2 cellular contexts compared by ENCODE assay signal in the genomic region with DNA sequence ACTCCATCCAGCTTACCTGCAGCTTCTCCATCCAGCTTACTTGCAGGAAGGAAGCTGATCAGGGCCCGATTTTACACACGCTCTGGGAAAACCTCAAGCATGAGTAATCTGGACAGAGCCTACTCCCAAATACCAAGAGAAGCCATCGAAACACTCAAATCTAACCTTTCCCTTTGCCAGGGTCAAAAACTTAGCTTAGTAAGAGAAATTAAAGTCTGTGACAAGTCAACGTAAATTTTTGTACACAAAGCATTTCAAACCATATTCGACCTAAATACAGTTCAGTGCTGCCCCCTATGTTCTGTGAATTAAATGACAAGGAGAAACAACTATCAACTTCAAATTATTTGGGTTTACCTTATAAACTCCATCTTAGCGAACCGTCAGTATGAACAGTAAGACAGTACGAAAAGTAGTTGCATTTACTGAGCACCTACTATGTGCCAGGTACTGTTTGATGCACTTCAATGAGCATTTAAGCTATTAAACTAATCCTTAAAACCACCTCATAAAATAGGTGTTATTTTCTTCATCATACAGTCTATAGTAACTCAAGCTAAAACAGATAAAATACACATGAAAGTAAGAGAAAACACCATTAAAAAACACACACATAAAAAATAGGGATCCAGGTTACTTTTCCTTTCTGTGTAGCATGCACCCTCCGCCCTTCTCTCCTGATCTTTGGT.
TF ChIP-seq lines count a peak whose summit lies in the region.

No MANE protein-coding gene starts in this region.

TF ChIP-seq in K562, 482 proteins besides CTCF, POLR2A, EP300 and RAD21 (continued from another document):
- TF ChIP-seq, protein P1, sequence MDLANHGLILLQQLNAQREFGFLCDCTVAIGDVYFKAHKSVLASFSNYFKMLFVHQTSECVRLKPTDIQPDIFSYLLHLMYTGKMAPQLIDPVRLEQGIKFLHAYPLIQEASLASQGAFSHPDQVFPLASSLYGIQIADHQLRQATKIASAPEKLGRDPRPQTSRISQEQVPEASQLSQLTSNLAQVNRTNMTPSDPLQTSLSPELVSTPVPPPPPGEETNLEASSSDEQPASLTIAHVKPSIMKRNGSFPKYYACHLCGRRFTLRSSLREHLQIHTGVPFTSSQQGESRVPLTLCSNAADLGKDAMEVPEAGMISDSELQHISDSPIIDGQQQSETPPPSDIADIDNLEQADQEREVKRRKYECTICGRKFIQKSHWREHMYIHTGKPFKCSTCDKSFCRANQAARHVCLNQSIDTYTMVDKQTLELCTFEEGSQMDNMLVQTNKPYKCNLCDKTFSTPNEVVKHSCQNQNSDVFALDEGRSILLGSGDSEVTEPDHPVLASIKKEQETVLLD (IDR thresholded peaks at IDR 0.05), result no peak
- TF ChIP-seq TAF7 (tag; IDR thresholded peaks at IDR 0.05), result no peak
- TF ChIP-seq NR2C2 (CRISPR knock-in tag; IDR thresholded peaks at IDR 0.05), result no peak
- no peak for TF ChIP-seq NR2C2 (tag; IDR thresholded peaks at IDR 0.05)
- TF ChIP-seq FOXK2 (conservative IDR thresholded peaks at IDR 0.05 in 1 of 2, IDR thresholded peaks at IDR 0.05 in 1 of 2; ENCODE audit: low read depth in 2 of 2), result peak in 1 of 2 experiments; percentile 54; a peak in 2 of 4 replicates
- TF ChIP-seq, protein P2, sequence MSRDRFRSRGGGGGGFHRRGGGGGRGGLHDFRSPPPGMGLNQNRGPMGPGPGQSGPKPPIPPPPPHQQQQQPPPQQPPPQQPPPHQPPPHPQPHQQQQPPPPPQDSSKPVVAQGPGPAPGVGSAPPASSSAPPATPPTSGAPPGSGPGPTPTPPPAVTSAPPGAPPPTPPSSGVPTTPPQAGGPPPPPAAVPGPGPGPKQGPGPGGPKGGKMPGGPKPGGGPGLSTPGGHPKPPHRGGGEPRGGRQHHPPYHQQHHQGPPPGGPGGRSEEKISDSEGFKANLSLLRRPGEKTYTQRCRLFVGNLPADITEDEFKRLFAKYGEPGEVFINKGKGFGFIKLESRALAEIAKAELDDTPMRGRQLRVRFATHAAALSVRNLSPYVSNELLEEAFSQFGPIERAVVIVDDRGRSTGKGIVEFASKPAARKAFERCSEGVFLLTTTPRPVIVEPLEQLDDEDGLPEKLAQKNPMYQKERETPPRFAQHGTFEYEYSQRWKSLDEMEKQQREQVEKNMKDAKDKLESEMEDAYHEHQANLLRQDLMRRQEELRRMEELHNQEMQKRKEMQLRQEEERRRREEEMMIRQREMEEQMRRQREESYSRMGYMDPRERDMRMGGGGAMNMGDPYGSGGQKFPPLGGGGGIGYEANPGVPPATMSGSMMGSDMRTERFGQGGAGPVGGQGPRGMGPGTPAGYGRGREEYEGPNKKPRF (IDR thresholded peaks at IDR 0.05; ENCODE audit: low read depth, low read length), result no peak

TF ChIP-seq in liver, 16 proteins besides CTCF, POLR2A, EP300 and RAD21 (continued from another document):
- TF ChIP-seq SP1 (IDR thresholded peaks at IDR 0.05), result no peak
- TF ChIP-seq, protein P3, sequence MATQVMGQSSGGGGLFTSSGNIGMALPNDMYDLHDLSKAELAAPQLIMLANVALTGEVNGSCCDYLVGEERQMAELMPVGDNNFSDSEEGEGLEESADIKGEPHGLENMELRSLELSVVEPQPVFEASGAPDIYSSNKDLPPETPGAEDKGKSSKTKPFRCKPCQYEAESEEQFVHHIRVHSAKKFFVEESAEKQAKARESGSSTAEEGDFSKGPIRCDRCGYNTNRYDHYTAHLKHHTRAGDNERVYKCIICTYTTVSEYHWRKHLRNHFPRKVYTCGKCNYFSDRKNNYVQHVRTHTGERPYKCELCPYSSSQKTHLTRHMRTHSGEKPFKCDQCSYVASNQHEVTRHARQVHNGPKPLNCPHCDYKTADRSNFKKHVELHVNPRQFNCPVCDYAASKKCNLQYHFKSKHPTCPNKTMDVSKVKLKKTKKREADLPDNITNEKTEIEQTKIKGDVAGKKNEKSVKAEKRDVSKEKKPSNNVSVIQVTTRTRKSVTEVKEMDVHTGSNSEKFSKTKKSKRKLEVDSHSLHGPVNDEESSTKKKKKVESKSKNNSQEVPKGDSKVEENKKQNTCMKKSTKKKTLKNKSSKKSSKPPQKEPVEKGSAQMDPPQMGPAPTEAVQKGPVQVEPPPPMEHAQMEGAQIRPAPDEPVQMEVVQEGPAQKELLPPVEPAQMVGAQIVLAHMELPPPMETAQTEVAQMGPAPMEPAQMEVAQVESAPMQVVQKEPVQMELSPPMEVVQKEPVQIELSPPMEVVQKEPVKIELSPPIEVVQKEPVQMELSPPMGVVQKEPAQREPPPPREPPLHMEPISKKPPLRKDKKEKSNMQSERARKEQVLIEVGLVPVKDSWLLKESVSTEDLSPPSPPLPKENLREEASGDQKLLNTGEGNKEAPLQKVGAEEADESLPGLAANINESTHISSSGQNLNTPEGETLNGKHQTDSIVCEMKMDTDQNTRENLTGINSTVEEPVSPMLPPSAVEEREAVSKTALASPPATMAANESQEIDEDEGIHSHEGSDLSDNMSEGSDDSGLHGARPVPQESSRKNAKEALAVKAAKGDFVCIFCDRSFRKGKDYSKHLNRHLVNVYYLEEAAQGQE (IDR thresholded peaks at IDR 0.05), result no peak
- TF ChIP-seq FOXA2 (IDR thresholded peaks at IDR 0.05), result no peak
TF ChIP-seq in liver: peak in this region for 0.
